15 cellular contexts compared by ENCODE assay signal in genomic region chr3:119911748-119912147, GRCh38.
DNase-seq lines count a peak whose midpoint lies in the region; ATAC-seq and TF ChIP-seq lines count a peak whose summit lies in the region.
"Had no signal": no experiment of that assay in that cellular context is flagged by ENCODE, and none has a peak within 500 bp of the region (broad histone marks: within the 10 kb centered on the region; RNA-seq: fewer than 3 reads in every experiment).

No MANE protein-coding gene starts in this region.

- H3K36me3 Mint-ChIP-seq in activated CD8-positive, alpha-beta memory T cell treated with anti-CD3 and anti-CD28 coated beads, Interleukin-2, amount 10 ng/mL, durations not matched to agents 7 days and 5 days, result peaks cover 31% of the 10 kb centered on the region
- peaks cover 11% of the 10 kb centered on the region for H3K36me3 Mint-ChIP-seq in natural killer cell treated with Interleukin-12 subunit alpha and Interleukin-12 subunit beta and Interleukin-15 and Interleukin-18, amount 100 ng/mL, for 72 hours
- peaks cover 60 to 61% of the 10 kb centered on the region in 2 donors for H3K36me3 Mint-ChIP-seq in CD14-positive monocyte

- peaks cover 13% of the 10 kb centered on the region for H3K4me1 Mint-ChIP-seq in activated CD8-positive, alpha-beta memory T cell treated with anti-CD3 and anti-CD28 coated beads, Interleukin-2, amount 10 ng/mL, durations not matched to agents 7 days and 5 days
- peaks cover 18 to 22% of the 10 kb centered on the region in 2 donors for H3K4me1 Mint-ChIP-seq in natural killer cell treated with Interleukin-12 subunit alpha and Interleukin-12 subunit beta and Interleukin-15 and Interleukin-18, amount 100 ng/mL, for 72 hours (ENCODE audit: low read depth in 2 of 2)
- no peaks in the 10 kb centered on the region for H3K4me1 Mint-ChIP-seq in CD14-positive monocyte

- H3K4me1 ChIP-seq in HEK293 (ENCODE audit: control insufficient read depth, insufficient read depth, low read length) (no peaks in the 10 kb centered on the region), osteoblast (ENCODE audit: insufficient read depth, low read length) (peaks cover 2% of the 10 kb centered on the region)
- H3K4me1 ChIP-seq: suprapubic skin had no signal

- H3K79me2 ChIP-seq in osteoblast (ENCODE audit: insufficient read depth, low read length), result peaks cover 6% of the 10 kb centered on the region

- no peaks in the 10 kb centered on the region for H3K9me3 Mint-ChIP-seq in activated CD8-positive, alpha-beta memory T cell treated with anti-CD3 and anti-CD28 coated beads, Interleukin-2, amount 10 ng/mL, durations not matched to agents 7 days and 5 days (ENCODE audit: low read depth)
- no peaks in the 10 kb centered on the region for H3K9me3 Mint-ChIP-seq in natural killer cell treated with Interleukin-12 subunit alpha and Interleukin-12 subunit beta and Interleukin-15 and Interleukin-18, amount 100 ng/mL, for 72 hours
- H3K9me3 Mint-ChIP-seq in CD14-positive monocyte, result no peaks in the 10 kb centered on the region

- H4K20me1 ChIP-seq in osteoblast (ENCODE audit: insufficient read depth, low read length), result peaks cover 5% of the 10 kb centered on the region

- intact Hi-C loops in Right ventricle myocardium superior (cut with DNase I) (no loop called here), CD14-positive monocyte (cut with micrococcal nuclease) (no loop called here)

- POLR2A ChIA-PET in HEK293 (lab: Yijun Ruan, JAX), result no interaction called here

- no peak overlapping the region for H3K27ac Mint-ChIP-seq in activated CD8-positive, alpha-beta memory T cell treated with anti-CD3 and anti-CD28 coated beads, Interleukin-2, amount 10 ng/mL, durations not matched to agents 7 days and 5 days
- H3K27ac Mint-ChIP-seq in natural killer cell treated with Interleukin-12 subunit alpha and Interleukin-12 subunit beta and Interleukin-15 and Interleukin-18, amount 100 ng/mL, for 72 hours, result peak overlapping the region; percentile 24 to 86
- peak overlapping the region in 2 of 7 donors; percentile 36 to 39 for H3K27ac Mint-ChIP-seq in CD14-positive monocyte

- no peak overlapping the region for H3K4me3 Mint-ChIP-seq in activated CD8-positive, alpha-beta memory T cell treated with anti-CD3 and anti-CD28 coated beads, Interleukin-2, amount 10 ng/mL, durations not matched to agents 7 days and 5 days
- peak overlapping the region; percentile 21 for H3K4me3 Mint-ChIP-seq in natural killer cell treated with Interleukin-12 subunit alpha and Interleukin-12 subunit beta and Interleukin-15 and Interleukin-18, amount 100 ng/mL, for 72 hours
- H3K4me3 Mint-ChIP-seq in CD14-positive monocyte, result no peak overlapping the region

- peak; percentile 36 for ATAC-seq in activated CD8-positive, alpha-beta memory T cell treated with anti-CD3 and anti-CD28 coated beads, Interleukin-2, amount 10 ng/mL, durations not matched to agents 7 days and 5 days
- ATAC-seq in natural killer cell treated with Interleukin-12 subunit alpha and Interleukin-12 subunit beta and Interleukin-15 and Interleukin-18, amount 100 ng/mL, for 72 hours, result peak; percentile 78 to 87
- no peak for ATAC-seq in Right ventricle myocardium superior (ENCODE audit: poor library complexity)
- ATAC-seq: esophagus mucosa, mucosa of descending colon had no signal

- H3K27ac ChIP-seq in HEK293 (ENCODE audit: extremely low read depth, low read depth, low read length) (no peak overlapping the region), osteoblast (ENCODE audit: low read depth, low read length) (no peak overlapping the region)
- H3K27ac ChIP-seq: suprapubic skin had no signal

- H3K9me3 ChIP-seq in HEK293 (ENCODE audit: control insufficient read depth, insufficient read depth, low read depth, low read length) (no peaks in the 10 kb centered on the region), osteoblast (ENCODE audit: low read depth, low read length) (no peaks in the 10 kb centered on the region)
- H3K9me3 ChIP-seq: mucosa of descending colon, suprapubic skin had no signal

- TF ChIP-seq CTCF in HEK293 (tag by site-specific recombination; IDR thresholded peaks at IDR 0.05), result no peak
- TF ChIP-seq CTCF in osteoblast (IDR thresholded peaks at IDR 0.05; ENCODE audit: extremely low read depth, low read depth, low read length), result no peak
- no peak for TF ChIP-seq CTCF in CD14-positive monocyte (IDR thresholded peaks at IDR 0.05)

- no peaks in the 10 kb centered on the region for H3K27me3 Mint-ChIP-seq in activated CD8-positive, alpha-beta memory T cell treated with anti-CD3 and anti-CD28 coated beads, Interleukin-2, amount 10 ng/mL, durations not matched to agents 7 days and 5 days
- no peaks in the 10 kb centered on the region for H3K27me3 Mint-ChIP-seq in natural killer cell treated with Interleukin-12 subunit alpha and Interleukin-12 subunit beta and Interleukin-15 and Interleukin-18, amount 100 ng/mL, for 72 hours
- no peaks in the 10 kb centered on the region for H3K27me3 Mint-ChIP-seq in CD14-positive monocyte (ENCODE audit: low read depth in 3 of 3)

- no peak for DNase-seq in activated CD8-positive, alpha-beta memory T cell treated with anti-CD3 and anti-CD28 coated beads, Interleukin-2, amount 10 ng/mL, durations not matched to agents 7 days and 5 days
- DNase-seq in activated CD8-positive, alpha-beta memory T cell treated with anti-CD3 and anti-CD28 coated beads, Interleukin-2, amount 50 U/mL, for 4 hours, result no peak
- peak; percentile 24 to 29 for DNase-seq in activated T-cell treated with anti-CD3 and anti-CD28 coated beads, Interleukin-2, amount 50 U/mL, for 48 hours
- no peak for DNase-seq in natural killer cell treated with Interleukin-12 subunit alpha and Interleukin-12 subunit beta and Interleukin-15 and Interleukin-18, amount 100 ng/mL, for 72 hours (ENCODE audit: low spot score)
- DNase-seq in osteoblast (ENCODE audit: insufficient read length, low spot score, missing footprints) (no peak), Right ventricle myocardium superior (no peak), CD14-positive monocyte (ENCODE audit: low spot score) (no peak)
- DNase-seq: KG1, mucosa of descending colon, NCI-H1436, NCI-H446 treated with DMSO at 0.1 percent for 48 hours had no signal

- CTCF ChIA-PET in activated CD8-positive, alpha-beta memory T cell treated with anti-CD3 and anti-CD28 coated beads, Interleukin-2, amount 10 ng/mL, durations not matched to agents 7 days and 5 days (lab: Charles Lee), result no interaction called here
- CTCF ChIA-PET in HEK293 (lab: Yijun Ruan, JAX), result interaction anchor here (0.6 kb wide), 1 partner anchor 211 kb away, joined by 3 read pairs; no protein-coding TSS in a partner anchor

- H3K4me2 ChIP-seq in osteoblast (ENCODE audit: insufficient read depth, low read length), result no peak overlapping the region
- H3K4me2 ChIP-seq: smooth muscle cell had no signal

- H3K27me3 ChIP-seq in osteoblast (ENCODE audit: insufficient read depth, low read length), result no peaks in the 10 kb centered on the region
- H3K27me3 ChIP-seq: suprapubic skin had no signal

- peaks cover 0 to 17% of the 10 kb centered on the region in 2 experiments; a peak in 1 of 3 replicates for H3K36me3 ChIP-seq in HEK293 (ENCODE audit: control insufficient read depth in 2 of 2, insufficient read depth in 1 of 2, low read length in 2 of 2)
- H3K36me3 ChIP-seq in osteoblast (ENCODE audit: insufficient read depth, low read length), result peaks cover 3% of the 10 kb centered on the region

- H2AFZ ChIP-seq in osteoblast (ENCODE audit: low read length), result no peak overlapping the region

- H3K4me3 ChIP-seq in HEK293 (ENCODE audit: low read depth, low read length), result no peak overlapping the region
- no peak overlapping the region for H3K4me3 ChIP-seq in osteoblast (ENCODE audit: insufficient read depth, low read length)
- H3K4me3 ChIP-seq: mucosa of descending colon, smooth muscle cell, suprapubic skin had no signal

TF ChIP-seq in HEK293, 187 proteins besides CTCF, POLR2A, EP300 and RAD21:
- no peak for TF ChIP-seq ZNF654 (tag by site-specific recombination; IDR thresholded peaks at IDR 0.05; ENCODE audit: low read depth)
- peak; percentile 76 for TF ChIP-seq PRDM1 (tag by site-specific recombination; IDR thresholded peaks at IDR 0.05)

Comparison
In these comparisons a context has a peak if more than half of its experiments do, and no peak if none do; other contexts are left out.
1. DNase-seq: peak in activated T-cell treated with anti-CD3 and anti-CD28 coated beads, Interleukin-2, amount 50 U/mL, for 48 hours (2 of 2); none in activated CD8-positive, alpha-beta memory T cell treated with anti-CD3 and anti-CD28 coated beads, Interleukin-2, amount 10 ng/mL, durations not matched to agents 7 days and 5 days (single experiment), activated CD8-positive, alpha-beta memory T cell treated with anti-CD3 and anti-CD28 coated beads, Interleukin-2, amount 50 U/mL, for 4 hours (single experiment), natural killer cell treated with Interleukin-12 subunit alpha and Interleukin-12 subunit beta and Interleukin-15 and Interleukin-18, amount 100 ng/mL, for 72 hours (single experiment), osteoblast (single experiment), Right ventricle myocardium superior (single experiment) and CD14-positive monocyte (single experiment).